Comparison of ENCODE assay signal across 2 cellular contexts in genomic region chr16:85379041-85380001, GRCh38.
TF ChIP-seq lines count a peak whose summit lies in the region.

No MANE protein-coding gene starts in this region.

TF ChIP-seq in HCT116, 20 proteins besides CTCF, POLR2A, EP300 and RAD21:
- TF ChIP-seq REST (IDR thresholded peaks at IDR 0.05; ENCODE audit: low read depth) = no peak
- no peak for TF ChIP-seq EZH2phosphoT487 (IDR thresholded peaks at IDR 0.05; ENCODE audit: borderline replicate concordance)
- no peak for TF ChIP-seq YY1 (IDR thresholded peaks at IDR 0.05; ENCODE audit: extremely low read depth, insufficient replicate concordance, low read depth, low read length)
- no peak for TF ChIP-seq SP1 (IDR thresholded peaks at IDR 0.05; ENCODE audit: low read depth)
- TF ChIP-seq JUND (IDR thresholded peaks at IDR 0.05) = no peak
- TF ChIP-seq FOSL1 (IDR thresholded peaks at IDR 0.05; ENCODE audit: low read depth) = no peak
- TF ChIP-seq ZFX (IDR thresholded peaks at IDR 0.05) = no peak
- TF ChIP-seq ZBTB33 (IDR thresholded peaks at IDR 0.05; ENCODE audit: extremely low read depth, insufficient replicate concordance, low read length) = no peak
- TF ChIP-seq ATF3 (IDR thresholded peaks at IDR 0.05) = no peak
- TF ChIP-seq ELF1 (IDR thresholded peaks at IDR 0.05; ENCODE audit: borderline replicate concordance, low read depth) = no peak
- no peak for TF ChIP-seq MAX (IDR thresholded peaks at IDR 0.05)
- no peak for TF ChIP-seq POLR2AphosphoS5 (IDR thresholded peaks at IDR 0.05; ENCODE audit: low read depth, low read length)
- TF ChIP-seq EGR1 (IDR thresholded peaks at IDR 0.05; ENCODE audit: low read depth) = no peak
- TF ChIP-seq CEBPB (IDR thresholded peaks at IDR 0.05; ENCODE audit: low read depth) = no peak
- no peak for TF ChIP-seq SRF (IDR thresholded peaks at IDR 0.05; ENCODE audit: low read depth)

TF ChIP-seq in K562, 482 proteins besides CTCF, POLR2A, EP300 and RAD21:
- TF ChIP-seq CC2D1A (IDR thresholded peaks at IDR 0.05) = no peak
- 0 out of 4 replicates have a peak, but pooled peaks of 1 of the 2 experiments have one; percentile 6 for TF ChIP-seq ZNF639 (CRISPR knock-in tag; conservative IDR thresholded peaks at IDR 0.05 in 1 of 2, IDR thresholded peaks at IDR 0.05 in 1 of 2)
- TF ChIP-seq TAF15 (IDR thresholded peaks at IDR 0.05; ENCODE audit: low read depth, low read length) = no peak
- 0 out of 2 replicates have a peak, but pooled peaks have one; percentile 51 for TF ChIP-seq ZNF76 (CRISPR knock-in tag; IDR thresholded peaks at IDR 0.05; ENCODE audit: borderline replicate concordance)
- peak; percentile 93 for TF ChIP-seq ZKSCAN1 (IDR thresholded peaks at IDR 0.05; ENCODE audit: low read depth, low read length)
- TF ChIP-seq ZNF197 (CRISPR knock-in tag; IDR thresholded peaks at IDR 0.05; ENCODE audit: low read depth) = no peak
- TF ChIP-seq ATF1 (CRISPR knock-in tag; IDR thresholded peaks at IDR 0.05) = no peak
- no peak for TF ChIP-seq ATF1 (tag; IDR thresholded peaks at IDR 0.05)
- TF ChIP-seq ELF1 (tag; IDR thresholded peaks at IDR 0.05) = peak; percentile 45; the same call in 1 of the 2 replicates
- TF ChIP-seq ZNF766 (CRISPR knock-in tag; conservative IDR thresholded peaks at IDR 0.05) = peak; percentile 33; the same call in 1 of the 2 replicates
- TF ChIP-seq RBBP5 (IDR thresholded peaks at IDR 0.05; ENCODE audit: borderline replicate concordance, insufficient read depth, low read length, poor library complexity, severe bottlenecking) = peak; percentile 41
- TF ChIP-seq CXXC5 (CRISPR knock-in tag; IDR thresholded peaks at IDR 0.05) = peak; percentile 6; the same call in 1 of the 2 replicates
- TF ChIP-seq CBFA2T3 (IDR thresholded peaks at IDR 0.05) = peak; percentile 37; the same call in 1 of the 2 replicates
- TF ChIP-seq ETV5 (CRISPR knock-in tag; IDR thresholded peaks at IDR 0.05; ENCODE audit: low read depth) = peak; percentile 60
- TF ChIP-seq RBM15 (IDR thresholded peaks at IDR 0.05; ENCODE audit: insufficient read depth, low read length) = no peak
- TF ChIP-seq ETV1 (tag; conservative IDR thresholded peaks at IDR 0.05; ENCODE audit: low read depth) = peak; percentile 82
- TF ChIP-seq DMBX1 (CRISPR knock-in tag; IDR thresholded peaks at IDR 0.05; ENCODE audit: borderline replicate concordance) = 0 out of 2 replicates have a peak, but pooled peaks have one; percentile 38
- peak; percentile 37; the same call in 1 of the 2 replicates for TF ChIP-seq ZNF592 (IDR thresholded peaks at IDR 0.05)
- TF ChIP-seq NR2C2 (CRISPR knock-in tag; IDR thresholded peaks at IDR 0.05) = no peak
- TF ChIP-seq NR2C2 (tag; IDR thresholded peaks at IDR 0.05) = peak; percentile 34; the same call in 1 of the 2 replicates
- TF ChIP-seq JUND (IDR thresholded peaks at IDR 0.05; ENCODE audit: borderline replicate concordance, low read depth, low read length) = no peak
- TF ChIP-seq JUND (tag; IDR thresholded peaks at IDR 0.05; ENCODE audit: borderline replicate concordance, low read depth, low read length) = 0 out of 3 replicates have a peak, but pooled peaks have one; percentile 5
- TF ChIP-seq ZBTB11 (CRISPR knock-in tag; IDR thresholded peaks at IDR 0.05) = 0 out of 6 replicates have a peak, but pooled peaks of 1 of the 3 experiments have one; percentile 35
- TF ChIP-seq YY1 (IDR thresholded peaks at IDR 0.05; ENCODE audit: borderline replicate concordance in 1 of 3, control insufficient read depth in 1 of 3, extremely low read depth in 1 of 3, insufficient read depth in 3 of 3, insufficient read length in 1 of 3, insufficient replicate concordance in 2 of 3, low read depth in 1 of 3, low read length in 2 of 3) = peak in 1 of 3 experiments; percentile 57
TF ChIP-seq in K562: peak in this region for 16.
